28 cellular contexts compared by ENCODE assay signal in genomic region chr19:45265375-45265774, GRCh38. TPM values are rescaled to one million over a fixed set of nuclear protein-coding genes. Genes with fewer than 3 reads are reported as not detected.
"Had no signal": no experiment of that assay in that cellular context is flagged by ENCODE, and none has a peak within 500 bp of the region (broad histone marks: within the 10 kb centered on the region; RNA-seq: fewer than 3 reads in every experiment).

No MANE protein-coding gene starts in this region.

- H3K9me3 ChIP-seq: esophagus muscularis mucosa, left lung, right lobe of liver, transverse colon, uterus had no signal

- H3K4me1 Mint-ChIP-seq: activated B cell treated with CpG ODN at 0.5 μM for 24 hours; activated CD4-positive, alpha-beta T cell treated with anti-CD3 and anti-CD28 coated beads for 36 hours; brain; immature natural killer cell had no signal

- H2AFZ ChIP-seq: hepatocyte, parathyroid adenoma had no signal

- ATAC-seq: activated CD4-positive, alpha-beta T cell treated with anti-CD3 and anti-CD28 coated beads for 36 hours; activated T-cell treated with anti-CD3 and anti-CD28 coated beads, Interleukin-2, amount 50 U/mL, for 72 hours; left lung; naive thymus-derived CD4-positive, alpha-beta T cell; T-helper 17 cell had no signal

- DNase-seq: activated B cell treated with CpG ODN at 0.5 μM for 24 hours; activated CD4-positive, alpha-beta memory T cell treated with anti-CD3 and anti-CD28 coated beads for 36 hours; activated CD4-positive, alpha-beta T cell treated with anti-CD3 and anti-CD28 coated beads for 36 hours; activated effector memory CD4-positive, alpha-beta T cell treated with Interleukin-2 at 50 U/mL for 16 hours; activated naive CD4-positive, alpha-beta T cell treated with anti-CD3 and anti-CD28 coated beads for 36 hours; activated T-cell treated with anti-CD3 and anti-CD28 coated beads, Interleukin-2, amount 50 U/mL, for 72 hours; aorta; dermis blood vessel endothelial cell; effector memory CD4-positive, alpha-beta T cell; glutamatergic neuron; immature natural killer cell; kidney glomerular epithelial cell; left lung; naive thymus-derived CD4-positive, alpha-beta T cell; right lobe of liver; stimulated activated CD4-positive, alpha-beta T cell treated with anti-CD3 and anti-CD28 coated beads, Interleukin-1b, Interleukin-23, amount 100 ng/mL, for 48 hours; T-helper 17 cell; transverse colon; uterus had no signal

- H3K27ac Mint-ChIP-seq: activated B cell treated with CpG ODN at 0.5 μM for 24 hours; activated CD4-positive, alpha-beta memory T cell treated with anti-CD3 and anti-CD28 coated beads for 36 hours; activated CD4-positive, alpha-beta T cell treated with anti-CD3 and anti-CD28 coated beads for 36 hours; activated naive CD4-positive, alpha-beta T cell treated with anti-CD3 and anti-CD28 coated beads for 36 hours; activated T-cell treated with anti-CD3 and anti-CD28 coated beads, Interleukin-2, amount 50 U/mL, for 72 hours; T-helper 17 cell had no signal

- H3K36me3 ChIP-seq: transverse colon, uterus had no signal

- H3K4me3 ChIP-seq: esophagus muscularis mucosa, hepatocyte, left lung, lung, right lobe of liver, skin epidermis, transverse colon, uterus had no signal

- H3K79me2 ChIP-seq: hepatocyte, parathyroid adenoma had no signal

- H3K27ac ChIP-seq: esophagus muscularis mucosa, hepatocyte, left lung, parathyroid adenoma, right lobe of liver, skin epidermis, transverse colon, uterus had no signal

- H3K4me2 ChIP-seq: hepatocyte had no signal

- H3K4me1 ChIP-seq: esophagus muscularis mucosa, left lung, parathyroid adenoma, transverse colon, uterus had no signal

- H3K27me3 ChIP-seq: esophagus muscularis mucosa, hepatocyte, left lung, right lobe of liver, transverse colon, uterus had no signal

- H3K27me3 Mint-ChIP-seq: activated B cell treated with CpG ODN at 0.5 μM for 24 hours; activated CD4-positive, alpha-beta memory T cell treated with anti-CD3 and anti-CD28 coated beads for 36 hours; activated CD4-positive, alpha-beta T cell treated with anti-CD3 and anti-CD28 coated beads for 36 hours; brain; naive thymus-derived CD4-positive, alpha-beta T cell; T-helper 17 cell had no signal

- H3K9me3 Mint-ChIP-seq: activated B cell treated with CpG ODN at 0.5 μM for 24 hours; activated CD4-positive, alpha-beta memory T cell treated with anti-CD3 and anti-CD28 coated beads for 36 hours; activated naive CD4-positive, alpha-beta T cell treated with anti-CD3 and anti-CD28 coated beads for 36 hours; activated T-cell treated with anti-CD3 and anti-CD28 coated beads, Interleukin-2, amount 50 U/mL, for 72 hours; brain; immature natural killer cell; naive thymus-derived CD4-positive, alpha-beta T cell had no signal

- H3K4me3 Mint-ChIP-seq: activated B cell treated with CpG ODN at 0.5 μM for 24 hours; activated CD4-positive, alpha-beta memory T cell treated with anti-CD3 and anti-CD28 coated beads for 36 hours; activated CD4-positive, alpha-beta T cell treated with anti-CD3 and anti-CD28 coated beads for 36 hours; activated naive CD4-positive, alpha-beta T cell treated with anti-CD3 and anti-CD28 coated beads for 36 hours; activated T-cell treated with anti-CD3 and anti-CD28 coated beads, Interleukin-2, amount 50 U/mL, for 72 hours; brain; immature natural killer cell; naive thymus-derived CD4-positive, alpha-beta T cell; T-helper 17 cell had no signal

RNA-seq across cellular contexts. Expression of gene EXOC3L2, which starts 20.2 kb away (rescaled TPM):
- total RNA-seq: activated B cell treated with CpG ODN at 0.5 μM for 24 hours; activated CD4-positive, alpha-beta memory T cell treated with anti-CD3 and anti-CD28 coated beads for 36 hours; activated CD4-positive, alpha-beta T cell treated with anti-CD3 and anti-CD28 coated beads for 36 hours; activated naive CD4-positive, alpha-beta T cell treated with anti-CD3 and anti-CD28 coated beads for 36 hours; activated T-cell treated with anti-CD3 and anti-CD28 coated beads, Interleukin-2, amount 50 U/mL, for 72 hours; frontal cortex; naive thymus-derived CD4-positive, alpha-beta T cell had no signal

RNA-seq across cellular contexts. Expression of gene CKM, which starts 57.3 kb away (rescaled TPM):
- total RNA-seq: activated B cell treated with CpG ODN at 0.5 μM for 24 hours; activated CD4-positive, alpha-beta memory T cell treated with anti-CD3 and anti-CD28 coated beads for 36 hours; activated CD4-positive, alpha-beta T cell treated with anti-CD3 and anti-CD28 coated beads for 36 hours; activated naive CD4-positive, alpha-beta T cell treated with anti-CD3 and anti-CD28 coated beads for 36 hours; activated T-cell treated with anti-CD3 and anti-CD28 coated beads, Interleukin-2, amount 50 U/mL, for 72 hours; aorta; dermis blood vessel endothelial cell; endothelial cell of umbilical vein; frontal cortex; naive thymus-derived CD4-positive, alpha-beta T cell; T-helper 17 cell; temporal lobe had no signal
